Comparison of ENCODE assay signal across 8 cellular contexts in genomic region chr22:24805790-24806662, GRCh38. TPM values are rescaled to one million over a fixed set of nuclear protein-coding genes. Genes with fewer than 3 reads are reported as not detected.
DNase-seq lines count a peak whose midpoint lies in the region; TF ChIP-seq lines count a peak whose summit lies in the region.

TSS of gene SGSM1 (plus strand) at chr22:24806211. CDS start at chr22:24806326, 115 bp downstream.

- no peak within 1 kb of the TSS for H2BK20ac ChIP-seq in H9 (ENCODE audit: low read depth, low read length, poor library complexity, severe bottlenecking)

- H3K4me2 ChIP-seq in H9 (ENCODE audit: insufficient read depth, insufficient read length, low read length): peak within 1 kb of the TSS; percentile 64

- no peak within 1 kb of the TSS for H3K23ac ChIP-seq in H9 (ENCODE audit: insufficient read length, low read depth, low read length)

- TF ChIP-seq CTCF in H9 (conservative IDR thresholded peaks at IDR 0.05) (no peak), lower leg skin (IDR thresholded peaks at IDR 0.05) (no peak), HFFc6 (IDR thresholded peaks at IDR 0.05) (no peak)

- no peaks in the 10 kb centered on the region for H3K4me1 ChIP-seq in H9 (ENCODE audit: insufficient read depth, low read length)

- intact Hi-C loops in lower leg skin (cut with DNase I; ENCODE audit: low total_unique reads): no loop called here

- H2BK12ac ChIP-seq in H9 (ENCODE audit: insufficient read length, low read depth, low read length): no peak within 1 kb of the TSS

- TF ChIP-seq POLR2A in lower leg skin (IDR thresholded peaks at IDR 0.05): no peak

- H3K4ac ChIP-seq in H9 (ENCODE audit: low read depth, low read length): no peak within 1 kb of the TSS

- no peak within 1 kb of the TSS for H2BK5ac ChIP-seq in H9 (ENCODE audit: insufficient read length, low read length)

- WGBS in H9 (ENCODE audit: extremely low coverage, insufficient read length, low lambda C conversion rate): no CpG with 5 or more reads among the region's 80 CpGs
- WGBS in lower leg skin, 2 donors: 2 to 4% methylated on average over 27 to 52 of the region's 80 CpGs

- H3K79me1 ChIP-seq in H9 (ENCODE audit: insufficient read depth, low read depth, low read length, poor library complexity, severe bottlenecking): peaks cover 2% of the 10 kb centered on the region

- H3K79me2 ChIP-seq in H9 (ENCODE audit: insufficient read depth, low read length): no peaks in the 10 kb centered on the region

- H3K9me3 ChIP-seq in H9 (ENCODE audit: control insufficient read depth, low read depth, low read length): no peaks in the 10 kb centered on the region

- H3K9me3 Mint-ChIP-seq in H9: no peaks in the 10 kb centered on the region; a peak in 1 of 5 replicates
- no peaks in the 10 kb centered on the region for H3K9me3 Mint-ChIP-seq in HFFc6

- DNase-seq in CD1c-positive myeloid dendritic cell (ENCODE audit: extremely low spot score) (peak; percentile 79), H9 (peak; percentile 89), NCI-H510A treated with DMSO at 0.1 percent for 48 hours (lab: John Stamatoyannopoulos, UW) (peak; percentile 60), dermis microvascular lymphatic vessel endothelial cell (ENCODE audit: low read depth in 2 of 2) (peak; percentile 43 to 63), lower leg skin (ENCODE audit: low spot score in 2 of 2) (peak; percentile 19 to 93), HFFc6 (no peak)
- peak; percentile 78 to 80 for DNase-seq in activated CD4-positive, alpha-beta T cell treated with anti-CD3 and anti-CD28 coated beads, Interleukin-2, amount 50 U/mL, for 48 hours
- peak; percentile 74 for DNase-seq in stimulated activated CD4-positive, alpha-beta T cell treated with anti-CD3 and anti-CD28 coated beads, Interleukin-4, amount 100 ng/mL, for 24 hours

- peaks cover 15 to 31% of the 10 kb centered on the region in 2 experiments for H3K4me1 Mint-ChIP-seq in H9
- no peaks in the 10 kb centered on the region for H3K4me1 Mint-ChIP-seq in HFFc6 (ENCODE audit: low read depth)

- no peak within 1 kb of the TSS for H2AK5ac ChIP-seq in H9 (ENCODE audit: insufficient read length, low read length)

- no peak within 1 kb of the TSS for H4K91ac ChIP-seq in H9 (ENCODE audit: insufficient read length, low read depth, low read length)

- H3K4me3 Mint-ChIP-seq in H9 (peak within 1 kb of the TSS; percentile 78 to 88), HFFc6 (no peak within 1 kb of the TSS)

- no peak within 1 kb of the TSS for H3K56ac ChIP-seq in H9 (ENCODE audit: insufficient read length, low read depth, low read length)

- H3K27ac Mint-ChIP-seq in H9 (peak within 1 kb of the TSS in 2 of 3 experiments; percentile 55 to 88; a peak in 2 of 7 replicates), HFFc6 (no peak within 1 kb of the TSS)

- peaks cover 3% of the 10 kb centered on the region for H4K20me1 ChIP-seq in H9 (ENCODE audit: control insufficient read depth, insufficient read depth, insufficient read length)

- H3K27me3 ChIP-seq in H9 (ENCODE audit: insufficient read depth, low read length): no peaks in the 10 kb centered on the region

- H3K27me3 Mint-ChIP-seq in H9 (ENCODE audit: low read depth): peaks cover 5% of the 10 kb centered on the region
- H3K27me3 Mint-ChIP-seq in HFFc6 (ENCODE audit: insufficient read depth): peaks cover 24% of the 10 kb centered on the region

- peaks cover 7% of the 10 kb centered on the region for H3K23me2 ChIP-seq in H9 (ENCODE audit: insufficient read length, low read depth, low read length, poor library complexity, severe bottlenecking)

- peak within 1 kb of the TSS; percentile 29 for H3K4me3 ChIP-seq in lower leg skin (ENCODE audit: low read depth, poor library complexity, severe bottlenecking)

- H3K36me3 Mint-ChIP-seq in H9 (ENCODE audit: insufficient read depth in 1 of 3, low read depth in 3 of 3): no peaks in the 10 kb centered on the region
- no peaks in the 10 kb centered on the region for H3K36me3 Mint-ChIP-seq in HFFc6 (ENCODE audit: low read depth)

- no peak within 1 kb of the TSS for H3T11ph ChIP-seq in H9 (ENCODE audit: low read length)

- peak within 1 kb of the TSS; percentile 18 for H3K9ac ChIP-seq in H9 (ENCODE audit: extremely low read depth, insufficient read length, low read length)

- H2AFZ ChIP-seq in H9 (ENCODE audit: low read length): no peak within 1 kb of the TSS

- no peak within 1 kb of the TSS for H3K27ac ChIP-seq in H9 (ENCODE audit: insufficient read length, low read depth, low read length)

- H2BK15ac ChIP-seq in H9 (ENCODE audit: low read depth, low read length): no peak within 1 kb of the TSS; the same call in 1 of the 2 replicates

- H4K5ac ChIP-seq in H9 (ENCODE audit: insufficient read length, low read depth, low read length): no peak within 1 kb of the TSS

- peak within 1 kb of the TSS; percentile 84 for H3K14ac ChIP-seq in H9 (ENCODE audit: insufficient read depth, low read length)

- H2BK120ac ChIP-seq in H9 (ENCODE audit: low read depth, low read length, poor library complexity, severe bottlenecking): no peak within 1 kb of the TSS

- H3K18ac ChIP-seq in H9 (ENCODE audit: insufficient read length, low read depth, low read length): no peak within 1 kb of the TSS

- H4K8ac ChIP-seq in H9 (replicated peaks; ENCODE audit: insufficient read length, low read depth, low read length): no peak within 1 kb of the TSS

RNA-seq across cellular contexts. Expression of gene SGSM1, which starts in this region (rescaled TPM):
- total RNA-seq in H9 (2021): 3.2 and 4.3 TPM in 2 replicates
- 4.1 and 9.2 TPM in 2 replicates for total RNA-seq in dermis microvascular lymphatic vessel endothelial cell
- total RNA-seq in lower leg skin: 1 to 10 TPM; 3.5 to 6.1 (median 4.4) TPM
- not detected for total RNA-seq in HFFc6 (2021; fragmentation: NEBNext Ultra II Directional; extraction: Animal tissue kit (Norgen Biotek cat#: 25700))
